In genomic region chr3:112333386-112334334, GRCh38 we compare ENCODE assay signal across 8 cellular contexts. TPM values are rescaled to one million over a fixed set of nuclear protein-coding genes. Genes with fewer than 3 reads are reported as not detected.
DNase-seq lines count a peak whose midpoint lies in the region; ATAC-seq and TF ChIP-seq lines count a peak whose summit lies in the region.

No MANE protein-coding gene starts in this region.

- H3K36me3 Mint-ChIP-seq in activated T-helper 17 cell treated with anti-CD3 and anti-CD28 coated beads, Interleukin-2, amount 50 U/mL, for 72 hours (ENCODE audit: low read depth) = peaks cover 30% of the 10 kb centered on the region
- H3K36me3 Mint-ChIP-seq in neural crest cell (ENCODE audit: low read depth) = peaks cover 18% of the 10 kb centered on the region

- H3K27ac ChIP-seq in ACC112 (ENCODE audit: low read depth, low read length) (peak overlapping the region; percentile 36), HUES64 (ENCODE audit: low read depth, low read length) (peak overlapping the region; percentile 97)

- peaks cover 27% of the 10 kb centered on the region for H3K4me1 Mint-ChIP-seq in activated T-helper 17 cell treated with anti-CD3 and anti-CD28 coated beads, Interleukin-2, amount 50 U/mL, for 72 hours
- peaks cover 50% of the 10 kb centered on the region for H3K4me1 Mint-ChIP-seq in neural crest cell

- H2AFZ ChIP-seq in ACC112 (ENCODE audit: low read length, unreplicated experiment) = peak overlapping the region; percentile 75

- no peaks in the 10 kb centered on the region for H3K9me3 Mint-ChIP-seq in activated T-helper 17 cell treated with anti-CD3 and anti-CD28 coated beads, Interleukin-2, amount 50 U/mL, for 72 hours
- H3K9me3 Mint-ChIP-seq in neural crest cell = no peaks in the 10 kb centered on the region

- DNase-seq in globus pallidus (ENCODE audit: low spot score) (peak; percentile 81), neural crest cell (ENCODE audit: low read depth, low spot score) (peak; percentile 40), 8988T (no peak), GF-D8 (lab: John Stamatoyannopoulos, UW) (no peak)

- no peaks in the 10 kb centered on the region for H3K27me3 Mint-ChIP-seq in activated T-helper 17 cell treated with anti-CD3 and anti-CD28 coated beads, Interleukin-2, amount 50 U/mL, for 72 hours
- H3K27me3 Mint-ChIP-seq in neural crest cell (ENCODE audit: low read depth) = no peaks in the 10 kb centered on the region

- peak; percentile 42 for ATAC-seq in GM19324 (IDR thresholded peaks at IDR 0.05; ENCODE audit: low FRiP score, unreplicated experiment)
- ATAC-seq in activated T-helper 17 cell treated with anti-CD3 and anti-CD28 coated beads, Interleukin-2, amount 50 U/mL, for 72 hours (replicated peaks) = peak; percentile 31

- H3K4me3 ChIP-seq in ACC112 (ENCODE audit: low read depth, low read length) (peak overlapping the region; percentile 77), HUES64 (ENCODE audit: low read length) (peak overlapping the region; percentile 69)

- WGBS in HUES64 = 3% methylated on average over 20 of the region's 22 CpGs

- no peaks in the 10 kb centered on the region for H3K79me2 ChIP-seq in ACC112 (ENCODE audit: control insufficient read depth, insufficient read depth, low read length, unreplicated experiment)

- H3K9me3 ChIP-seq in HUES64 (ENCODE audit: insufficient read depth, low read depth, low read length) = no peaks in the 10 kb centered on the region

- H3K4me3 Mint-ChIP-seq in activated T-helper 17 cell treated with anti-CD3 and anti-CD28 coated beads, Interleukin-2, amount 50 U/mL, for 72 hours = peak overlapping the region; percentile 92
- H3K4me3 Mint-ChIP-seq in neural crest cell = peak overlapping the region; percentile 92

- peak overlapping the region; percentile 74 for H3K27ac Mint-ChIP-seq in activated T-helper 17 cell treated with anti-CD3 and anti-CD28 coated beads, Interleukin-2, amount 50 U/mL, for 72 hours
- peak overlapping the region; percentile 96 for H3K27ac Mint-ChIP-seq in neural crest cell (ENCODE audit: unreplicated experiment)

- H3K36me3 ChIP-seq in ACC112 (ENCODE audit: insufficient read depth, low read length) (no peaks in the 10 kb centered on the region), HUES64 (ENCODE audit: insufficient read depth, low read length) (peaks cover 34% of the 10 kb centered on the region)

- H3K27me3 ChIP-seq in ACC112 (ENCODE audit: insufficient read depth, low read length) (no peaks in the 10 kb centered on the region), HUES64 (ENCODE audit: insufficient read depth, low read length) (no peaks in the 10 kb centered on the region)

- TF ChIP-seq CTCF in neural crest cell (conservative IDR thresholded peaks at IDR 0.05) = no peak

- peak overlapping the region; percentile 87 for H3K9ac ChIP-seq in HUES64 (ENCODE audit: low read depth, low read length)

- H3K4me1 ChIP-seq in ACC112 (ENCODE audit: control insufficient read depth, insufficient read depth, low read length, unreplicated experiment) (peaks cover 8% of the 10 kb centered on the region), HUES64 (ENCODE audit: insufficient read depth, low read length) (peaks cover 44% of the 10 kb centered on the region)

RNA-seq across cellular contexts. Expression of gene CD200, which starts 0.7 kb away (rescaled TPM):
- polyA plus RNA-seq in HUES64 (2013, experiment 1 of 2) = 52.1 TPM
- 56.7 TPM for polyA plus RNA-seq in HUES64 (2013, experiment 2 of 2)
- total RNA-seq in activated T-helper 17 cell treated with anti-CD3 and anti-CD28 coated beads, Interleukin-2, amount 50 U/mL, for 72 hours = 10 to 100 TPM in 1 of 2 donors, 1 to 10 TPM in 1; 5.1 to 26.8 TPM
- total RNA-seq in neural crest cell = 66.7 and 67.0 TPM in 2 replicates

RNA-seq across cellular contexts. Expression of gene SLC9C1, which starts 39.6 kb away (rescaled TPM):
- 0.15 TPM for polyA plus RNA-seq in HUES64 (2013, experiment 1 of 2)
- polyA plus RNA-seq in HUES64 (2013, experiment 2 of 2) = 0.51 TPM
- total RNA-seq in activated T-helper 17 cell treated with anti-CD3 and anti-CD28 coated beads, Interleukin-2, amount 50 U/mL, for 72 hours = not detected
- 0.42 and 0.55 TPM in 2 replicates for total RNA-seq in neural crest cell

Comparison
In these comparisons a context has a peak if more than half of its experiments do, and no peak if none do; other contexts are left out.
1. DNase-seq: peak in globus pallidus (single experiment) and neural crest cell (single experiment); none in 8988T (single experiment) and GF-D8 (single experiment).